In the genomic region with DNA sequence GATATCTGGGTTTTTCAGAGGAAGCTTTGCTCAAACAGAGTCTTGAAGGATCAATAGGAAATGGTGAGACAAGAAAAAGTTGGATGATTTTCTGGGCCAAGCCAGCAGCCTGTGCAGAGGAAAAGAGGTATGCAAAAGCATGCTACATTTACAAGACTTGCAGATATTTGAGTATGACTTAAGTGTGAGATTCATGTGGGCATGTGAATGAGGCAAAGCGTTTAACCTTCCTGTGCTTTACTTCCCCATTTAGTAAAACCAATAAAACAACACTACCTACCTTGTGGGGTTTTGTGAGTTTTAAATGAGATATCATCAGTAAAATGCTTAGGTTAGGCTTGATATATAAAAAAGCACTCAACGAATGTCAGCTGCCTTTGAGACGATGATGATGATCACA, we compare ENCODE assay signal across 23 cellular contexts. TPM values are rescaled to one million over a fixed set of nuclear protein-coding genes. Genes with fewer than 3 reads are reported as not detected.
A peak's percentile ranks its signal among the peaks of the same experiment; 100 is the strongest.
DNase-seq lines count a peak whose midpoint lies in the region; ATAC-seq and TF ChIP-seq lines count a peak whose summit lies in the region.
"Had no signal": no experiment of that assay in that cellular context is flagged by ENCODE, and none has a peak within 500 bp of the region (broad histone marks: within the 10 kb centered on the region; RNA-seq: fewer than 3 reads in every experiment).

No MANE protein-coding gene starts in this region.

- peaks cover 12% of the 10 kb centered on the region for H3K36me3 Mint-ChIP-seq in memory B cell
- no peaks in the 10 kb centered on the region for H3K36me3 Mint-ChIP-seq in activated CD4-positive, alpha-beta T cell treated with anti-CD3 and anti-CD28 coated beads, Interleukin-2, amount 10 ng/mL, durations not matched to agents 7 days and 5 days (ENCODE audit: low read depth)
- H3K36me3 Mint-ChIP-seq: CD8-positive, alpha-beta T cell had no signal

- H3K4me3 ChIP-seq in GM12865 (ENCODE audit: low read depth, low read length) = no peak overlapping the region
- H3K4me3 ChIP-seq: BLaER1, Peyer's patch had no signal

- peaks cover 5% of the 10 kb centered on the region for H3K9me3 Mint-ChIP-seq in memory B cell
- peaks cover 7% of the 10 kb centered on the region for H3K9me3 Mint-ChIP-seq in activated CD4-positive, alpha-beta T cell treated with anti-CD3 and anti-CD28 coated beads, Interleukin-2, amount 10 ng/mL, durations not matched to agents 7 days and 5 days
- H3K9me3 Mint-ChIP-seq: H9 had no signal

- peak overlapping the region; percentile 24 for H3K27ac Mint-ChIP-seq in memory B cell
- no peak overlapping the region for H3K27ac Mint-ChIP-seq in activated CD4-positive, alpha-beta T cell treated with anti-CD3 and anti-CD28 coated beads, Interleukin-2, amount 10 ng/mL, durations not matched to agents 7 days and 5 days
- H3K27ac Mint-ChIP-seq: CD8-positive, alpha-beta T cell; H9 had no signal

- POLR2A ChIA-PET in activated CD4-positive, alpha-beta T cell treated with anti-CD3 and anti-CD28 coated beads, Interleukin-2, amount 10 ng/mL, durations not matched to agents 7 days and 5 days (lab: Charles Lee) = no interaction called here

- TF ChIP-seq CTCF in GM12865 (IDR thresholded peaks at IDR 0.05; ENCODE audit: insufficient read depth, low read depth, low read length, missing control alignments) = no peak

- no peaks in the 10 kb centered on the region for H3K27me3 Mint-ChIP-seq in memory B cell
- H3K27me3 Mint-ChIP-seq in activated CD4-positive, alpha-beta T cell treated with anti-CD3 and anti-CD28 coated beads, Interleukin-2, amount 10 ng/mL, durations not matched to agents 7 days and 5 days = peaks cover 20% of the 10 kb centered on the region

- CTCF ChIA-PET in activated CD4-positive, alpha-beta T cell treated with anti-CD3 and anti-CD28 coated beads, Interleukin-2, amount 10 ng/mL, durations not matched to agents 7 days and 5 days (lab: Charles Lee) = interaction anchor here (0.5 kb wide), 1 partner anchor 123 kb away, joined by 3 read pairs; no protein-coding TSS in a partner anchor

- DNase-seq in GM12865 (ENCODE audit: low read depth) (peak; percentile 37), memory B cell (ENCODE audit: low spot score in 2 of 2) (no peak), COLO668 (lab: John Stamatoyannopoulos, UW; ENCODE audit: unreplicated experiment) (no peak), germinal center (ENCODE audit: low spot score) (no peak), NCI-H1930 (lab: John Stamatoyannopoulos, UW) (no peak)
- no peak for DNase-seq in activated CD4-positive, alpha-beta T cell treated with anti-CD3 and anti-CD28 coated beads, Interleukin-2, amount 10 ng/mL, durations not matched to agents 7 days and 5 days
- DNase-seq: CD8-positive, alpha-beta T cell; DND-41; H9; KG1; NCI-H1048; NCI-H1436 treated with DMSO at 0.1 percent for 48 hours; NCI-H2081 treated with DMSO at 0.1 percent for 48 hours; NCI-H510A treated with DMSO at 0.1 percent for 48 hours; NCI-H82; Peyer's patch; SHP77 had no signal

- no peak overlapping the region for H3K4me3 Mint-ChIP-seq in memory B cell
- no peak overlapping the region for H3K4me3 Mint-ChIP-seq in activated CD4-positive, alpha-beta T cell treated with anti-CD3 and anti-CD28 coated beads, Interleukin-2, amount 10 ng/mL, durations not matched to agents 7 days and 5 days
- H3K4me3 Mint-ChIP-seq: CD8-positive, alpha-beta T cell; H9 had no signal

- peaks cover 18% of the 10 kb centered on the region for H3K4me1 Mint-ChIP-seq in memory B cell
- H3K4me1 Mint-ChIP-seq in activated CD4-positive, alpha-beta T cell treated with anti-CD3 and anti-CD28 coated beads, Interleukin-2, amount 10 ng/mL, durations not matched to agents 7 days and 5 days = no peaks in the 10 kb centered on the region
- H3K4me1 Mint-ChIP-seq: H9 had no signal

- ATAC-seq in GM19351 (IDR thresholded peaks at IDR 0.05; ENCODE audit: unreplicated experiment) (peak; percentile 90), HG03066 (IDR thresholded peaks at IDR 0.05; ENCODE audit: low read depth, unreplicated experiment) (peak; percentile 73), memory B cell (ENCODE audit: low read depth) (peak; percentile 47)
- ATAC-seq: CD8-positive, alpha-beta T cell; HepG2; SK-N-SH treated with all-trans-retinoic acid at 6 μM for 48 hours had no signal

RNA-seq across cellular contexts. Expression of a gene that starts 58.1 kb away (rescaled TPM):
- under 1 TPM; 0.73 to 0.77 TPM for total RNA-seq in activated CD4-positive, alpha-beta T cell treated with anti-CD3 and anti-CD28 coated beads, Interleukin-2, amount 10 ng/mL, durations not matched to agents 7 days and 5 days
- total RNA-seq: A172 had no signal
